Comparison of ENCODE assay signal across 18 cellular contexts in the genomic region with DNA sequence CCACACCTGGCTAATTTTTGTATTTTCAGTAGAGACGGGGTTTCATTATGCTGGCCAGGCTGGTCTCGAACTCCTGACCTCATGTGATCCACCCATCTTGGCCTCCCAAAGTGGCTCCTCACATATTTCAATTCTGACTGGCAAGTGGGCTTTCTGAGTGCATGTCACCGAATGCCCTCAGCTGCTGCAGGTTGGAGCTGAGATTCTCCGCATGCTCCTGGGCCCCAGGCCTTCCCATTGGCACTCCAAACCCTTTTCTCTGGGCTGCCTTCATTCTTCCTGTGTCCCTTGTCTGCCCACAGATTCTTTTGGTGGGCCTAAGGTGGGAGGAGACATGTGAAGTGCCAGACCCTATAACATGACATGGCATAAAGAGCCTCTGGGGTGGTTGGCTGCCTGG.
DNase-seq lines count a peak whose midpoint lies in the region; ATAC-seq and TF ChIP-seq lines count a peak whose summit lies in the region.
"Had no signal": no experiment of that assay in that cellular context is flagged by ENCODE, and none has a peak within 500 bp of the region (broad histone marks: within the 10 kb centered on the region; RNA-seq: fewer than 3 reads in every experiment).

No MANE protein-coding gene starts in this region.

- H3K4me1 ChIP-seq in right atrium auricular region (peaks cover 0 to 81% of the 10 kb centered on the region in 2 donors), heart left ventricle (peaks cover 0 to 76% (median 25%) of the 10 kb centered on the region in 12 donors), smooth muscle cell (ENCODE audit: low read depth) (peaks cover 13% of the 10 kb centered on the region), uterus (peaks cover 0 to 6% of the 10 kb centered on the region in 2 donors)

- no peak for DNase-seq in right atrium auricular region (ENCODE audit: low spot score)
- DNase-seq in heart left ventricle: no peak
- peak; percentile 26 for DNase-seq in myocyte (ENCODE audit: low read depth)
- DNase-seq in smooth muscle cell (lab: John Stamatoyannopoulos, UW; ENCODE audit: unreplicated experiment): no peak
- no peak for DNase-seq in uterus
- DNase-seq in effector CD8-positive, alpha-beta T cell (lab: John Stamatoyannopoulos, UW): no peak
- no peak for DNase-seq in amygdala (lab: John Stamatoyannopoulos, UW)
- DNase-seq: DMS79 treated with DMSO at 0.1 percent for 48 hours, H7, NCI-H1417 treated with DMSO at 0.1 percent for 48 hours, NCI-H187 treated with DMSO at 0.1 percent for 48 hours, NCI-H2227 treated with DMSO at 0.1 percent for 48 hours, NCI-H510A treated with DMSO at 0.1 percent for 48 hours, NCI-H774, OCI-M1 had no signal

- no peak for TF ChIP-seq CTCF in right atrium auricular region (IDR thresholded peaks at IDR 0.05)
- no peak for TF ChIP-seq CTCF in heart left ventricle (IDR thresholded peaks at IDR 0.05)
- no peak for TF ChIP-seq CTCF in smooth muscle cell (IDR thresholded peaks at IDR 0.05; ENCODE audit: borderline replicate concordance, insufficient read depth, poor library complexity, severe bottlenecking)
- no peak for TF ChIP-seq CTCF in uterus (IDR thresholded peaks at IDR 0.05)

- ATAC-seq in heart left ventricle: no peak
- no peak for ATAC-seq in GM19452 (IDR thresholded peaks at IDR 0.05; ENCODE audit: unreplicated experiment)

- no peaks in the 10 kb centered on the region for H3K79me2 ChIP-seq in smooth muscle cell (ENCODE audit: low read depth)

- no peak overlapping the region for H3K4me2 ChIP-seq in smooth muscle cell
- H3K4me2 ChIP-seq: KMS-11 had no signal

- H3K9me3 ChIP-seq in right atrium auricular region: no peaks in the 10 kb centered on the region
- no peaks in the 10 kb centered on the region for H3K9me3 ChIP-seq in heart left ventricle
- H3K9me3 ChIP-seq in smooth muscle cell (replicated peaks; ENCODE audit: low read depth): no peaks in the 10 kb centered on the region
- H3K9me3 ChIP-seq in uterus: no peaks in the 10 kb centered on the region

- no peaks in the 10 kb centered on the region for H4K20me1 ChIP-seq in smooth muscle cell (ENCODE audit: low read depth)

- H3K36me3 ChIP-seq in right atrium auricular region: no peaks in the 10 kb centered on the region
- H3K36me3 ChIP-seq in heart left ventricle: peaks cover 0 to 39% (median 21%) of the 10 kb centered on the region in 9 donors
- peaks cover 3% of the 10 kb centered on the region for H3K36me3 ChIP-seq in smooth muscle cell (ENCODE audit: low read depth)
- H3K36me3 ChIP-seq in uterus: no peaks in the 10 kb centered on the region

- no peak for TF ChIP-seq POLR2A in heart left ventricle (IDR thresholded peaks at IDR 0.05)
- no peak for TF ChIP-seq POLR2A in uterus (IDR thresholded peaks at IDR 0.05)

- intact Hi-C loops in heart left ventricle (cut with DNase I) (loop anchor here in 6 of 10 donors (5.0 kb wide), 3 partner anchors 35 to 65 kb away; a partner anchor contains a TSS), uterus (cut with DNase I; ENCODE audit: low total_unique reads) (no loop called here)

- H3K9ac ChIP-seq in smooth muscle cell (ENCODE audit: low read depth): no peak overlapping the region
- H3K9ac ChIP-seq: KMS-11 had no signal

- peaks cover 30% of the 10 kb centered on the region for H3F3A ChIP-seq in smooth muscle cell (ENCODE audit: low read depth)

- H3K27ac ChIP-seq in right atrium auricular region (peak overlapping the region; percentile 83 to 95), heart left ventricle (peak overlapping the region in 3 of 12 donors; percentile 91 to 94 (median 93)), smooth muscle cell (ENCODE audit: low read depth) (peak overlapping the region; percentile 96), uterus (peak overlapping the region; percentile 35 to 38)
- H3K27ac ChIP-seq: HL-60, KMS-11 had no signal

- WGBS in heart left ventricle, 4 donors: 92 to 98% (median 97%) methylated on average over 4 of the region's 4 CpGs
- WGBS in smooth muscle cell (ENCODE audit: low lambda C conversion rate): 84% methylated on average over 4 of the region's 4 CpGs

- H3K4me3 ChIP-seq in right atrium auricular region (no peak overlapping the region), heart left ventricle (no peak overlapping the region), smooth muscle cell (no peak overlapping the region), uterus (no peak overlapping the region)

- H3K27me3 ChIP-seq in right atrium auricular region (no peaks in the 10 kb centered on the region), heart left ventricle (no peaks in the 10 kb centered on the region), smooth muscle cell (ENCODE audit: low read depth) (no peaks in the 10 kb centered on the region), uterus (no peaks in the 10 kb centered on the region)

- H2AFZ ChIP-seq in smooth muscle cell (ENCODE audit: low read depth): no peak overlapping the region
